Comparison of ENCODE assay signal across 9 cellular contexts in the genomic region with DNA sequence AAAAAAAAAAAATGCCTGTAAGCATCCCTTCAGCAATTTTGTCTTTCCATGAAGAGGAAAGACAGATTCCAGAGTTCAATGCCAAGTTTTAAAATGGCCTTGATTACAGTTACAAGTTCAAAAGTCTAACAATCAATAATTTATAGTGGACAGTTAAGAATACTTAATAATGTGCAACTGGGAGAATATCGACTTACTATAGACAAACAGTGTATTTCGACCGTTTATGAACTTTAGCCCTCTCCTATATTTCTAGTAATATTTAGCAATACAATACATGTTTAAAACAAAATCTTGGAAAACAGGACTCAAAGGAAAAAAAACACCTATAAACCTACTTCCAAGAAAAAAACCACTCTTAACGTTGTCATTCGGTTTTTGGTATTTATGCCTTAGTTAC. TPM values are rescaled to one million over a fixed set of nuclear protein-coding genes. Genes with fewer than 3 reads are reported as not detected.
DNase-seq lines count a peak whose midpoint lies in the region; ATAC-seq, FAIRE-seq and TF ChIP-seq lines count a peak whose summit lies in the region.
"Had no signal": no experiment of that assay in that cellular context is flagged by ENCODE, and none has a peak within 500 bp of the region (broad histone marks: within the 10 kb centered on the region; RNA-seq: fewer than 3 reads in every experiment).

No MANE protein-coding gene starts in this region.

- H3K4me1 ChIP-seq in Panc1 (ENCODE audit: control insufficient read depth, insufficient read depth, low read length) (peaks cover 26% of the 10 kb centered on the region), esophagus muscularis mucosa (peaks cover 42 to 62% (median 57%) of the 10 kb centered on the region in 4 donors), sigmoid colon (peaks cover 0 to 48% (median 34%) of the 10 kb centered on the region in 4 donors)

- H3K36me3 ChIP-seq in Panc1 (ENCODE audit: control insufficient read depth, insufficient read depth, low read length) (peaks cover 30% of the 10 kb centered on the region), esophagus muscularis mucosa (peaks cover 18 to 38% (median 31%) of the 10 kb centered on the region in 4 donors), sigmoid colon (peaks cover 13 to 35% (median 21%) of the 10 kb centered on the region in 4 donors)

- H3K27ac ChIP-seq in Panc1 (ENCODE audit: low read length) (peak overlapping the region; percentile 93; the same call in 1 of the 2 replicates), esophagus muscularis mucosa (replicated peaks in 1 of 4) (peak overlapping the region in 3 of 4 donors; percentile 92 to 97 (median 94)), sigmoid colon (peak overlapping the region; percentile 90 to 98 (median 94))

- 56% methylated on average over 5 of the region's 5 CpGs for WGBS in esophagus muscularis mucosa
- WGBS in sigmoid colon, 2 donors: 17 to 61% methylated on average over 5 of the region's 5 CpGs

- TSS peak; percentile 81 for BruUV-seq in Panc1 (replicated peaks; lab: Mats Ljungman, UMichigan)

- DNase-seq in GM19239 (ENCODE audit: insufficient read length, low spot score) (no peak), Panc1 (ENCODE audit: low read depth, low spot score) (no peak), esophagus muscularis mucosa (ENCODE audit: extremely low spot score) (no peak), sigmoid colon (no peak), GM12892 (ENCODE audit: insufficient read length) (no peak), middle frontal gyrus (ENCODE audit: extremely low spot score, low spot score) (no peak)
- DNase-seq: SIG-M5 had no signal

- FAIRE-seq in GM19239 (lab: Jason Lieb, UNC): peak; percentile 68
- FAIRE-seq in GM12892 (lab: Jason Lieb, UNC): no peak

- CTCF ChIA-PET in Panc1 (lab: Charles Lee): no interaction called here

- ATAC-seq in Panc1: no peak
- no peak for ATAC-seq in HG02642 (IDR thresholded peaks at IDR 0.05; ENCODE audit: poor library complexity, unreplicated experiment)
- ATAC-seq in GM21717 (IDR thresholded peaks at IDR 0.05; ENCODE audit: unreplicated experiment): no peak

- H3K27me3 ChIP-seq in Panc1 (ENCODE audit: control insufficient read depth, insufficient read depth, low read length): no peaks in the 10 kb centered on the region
- no peaks in the 10 kb centered on the region for H3K27me3 ChIP-seq in esophagus muscularis mucosa
- H3K27me3 ChIP-seq in sigmoid colon: no peaks in the 10 kb centered on the region

- in situ Hi-C loops in Panc1 (cut with HindIII; ENCODE audit: low pct_unique_long_range_greater_than_20kb, low sequenced_read_pairs): no loop called here

- POLR2A ChIA-PET in Panc1 (lab: Charles Lee): no interaction called here

- peak overlapping the region in 1 of 2 experiments; percentile 98; a peak in 2 of 4 replicates for H3K4me3 ChIP-seq in Panc1 (ENCODE audit: low read depth in 2 of 2, low read length in 2 of 2)
- no peak overlapping the region for H3K4me3 ChIP-seq in esophagus muscularis mucosa
- peak overlapping the region in 2 of 4 donors; percentile 80 to 82 for H3K4me3 ChIP-seq in sigmoid colon

- intact Hi-C loops in Panc1 (cut with micrococcal nuclease; ENCODE audit: unreplicated experiment): no loop called here
- intact Hi-C loops in esophagus muscularis mucosa (cut with DNase I): loop anchor here (10.0 kb wide), 1 partner anchor 209 kb away; no protein-coding TSS in a partner anchor
- intact Hi-C loops in sigmoid colon (cut with DNase I): loop anchor here (10.0 kb wide), 1 partner anchor 409 kb away; a partner anchor contains a TSS

- TF ChIP-seq POLR2A in esophagus muscularis mucosa (IDR thresholded peaks at IDR 0.05; ENCODE audit: low read depth) (no peak), sigmoid colon (IDR thresholded peaks at IDR 0.05) (no peak), GM12892 (IDR thresholded peaks at IDR 0.05; ENCODE audit: low read depth, low read length) (no peak)

- H3K9me3 ChIP-seq in Panc1 (ENCODE audit: control insufficient read depth, insufficient read depth, low read depth, low read length): no peaks in the 10 kb centered on the region
- H3K9me3 ChIP-seq in esophagus muscularis mucosa: no peaks in the 10 kb centered on the region
- no peaks in the 10 kb centered on the region for H3K9me3 ChIP-seq in sigmoid colon

- no peak for TF ChIP-seq EP300 in esophagus muscularis mucosa (IDR thresholded peaks at IDR 0.05)
- no peak for TF ChIP-seq EP300 in sigmoid colon (IDR thresholded peaks at IDR 0.05)

- no peak for TF ChIP-seq CTCF in Panc1 (IDR thresholded peaks at IDR 0.05)
- TF ChIP-seq CTCF in esophagus muscularis mucosa (IDR thresholded peaks at IDR 0.05): no peak
- no peak for TF ChIP-seq CTCF in sigmoid colon (IDR thresholded peaks at IDR 0.05)

RNA-seq across cellular contexts. Expression of a gene that starts 1.5 kb away (rescaled TPM):
- 43.5 TPM for total RNA-seq in Panc1 (2021; ENCODE audit: unreplicated experiment)
- polyA plus RNA-seq in Panc1 (2012; ENCODE audit: insufficient read length): 18.7 TPM
- total RNA-seq in esophagus muscularis mucosa: 10 to 100 TPM; 79.4 to 99.3 (median 82.8) TPM
- total RNA-seq in sigmoid colon: 10 to 100 TPM; 82.8 to 94.2 (median 90.1) TPM
- polyA plus RNA-seq in sigmoid colon: 10 to 100 TPM in 1 of 3 donors, 1 to 10 TPM in 2; 8.4 to 19.8 (median 9.9) TPM
- polyA plus RNA-seq in GM12892 (2012; ENCODE audit: missing spikeins): 28.7 TPM

RNA-seq across cellular contexts. Expression of a gene that starts 1.6 kb away (rescaled TPM):
- total RNA-seq in Panc1 (2021; ENCODE audit: unreplicated experiment): 88.9 TPM
- polyA plus RNA-seq in Panc1 (2012; ENCODE audit: insufficient read length): 35.0 TPM
- total RNA-seq in esophagus muscularis mucosa: 10 to 100 TPM; 28.4 to 71.1 (median 29.3) TPM
- 10 to 100 TPM; 22.4 to 42.5 (median 36.2) TPM for total RNA-seq in sigmoid colon
- polyA plus RNA-seq in sigmoid colon: 10 to 100 TPM; 34.2 to 76.6 (median 39.8) TPM
- 191 TPM for polyA plus RNA-seq in GM12892 (2012; ENCODE audit: missing spikeins)

RNA-seq across cellular contexts. Expression of a gene that starts 21.4 kb away (rescaled TPM):
- total RNA-seq in Panc1 (2021; ENCODE audit: unreplicated experiment) (51.3 TPM), esophagus muscularis mucosa (10 to 100 TPM; 31.6 to 40.3 (median 35.7) TPM), sigmoid colon (10 to 100 TPM; 31.5 to 47.4 (median 35.7) TPM)
- polyA plus RNA-seq in Panc1 (2012; ENCODE audit: insufficient read length): 59.3 TPM
- 10 to 100 TPM in 2 of 3 donors, 1 to 10 TPM in 1; 9.2 to 29.4 (median 11.4) TPM for polyA plus RNA-seq in sigmoid colon
- 48.0 TPM for polyA plus RNA-seq in GM12892 (2012; ENCODE audit: missing spikeins)

RNA-seq across cellular contexts. Expression of a gene that starts 21.7 kb away (rescaled TPM):
- total RNA-seq in Panc1 (2021; ENCODE audit: unreplicated experiment) (93.2 TPM), esophagus muscularis mucosa (10 to 100 TPM; 67.3 to 95.3 (median 88.7) TPM), sigmoid colon (100 to 1,000 TPM in 3 of 4 donors, 10 to 100 TPM in 1; 62.0 to 140 (median 109) TPM)
- polyA plus RNA-seq in Panc1 (2012; ENCODE audit: insufficient read length): 116 TPM
- 100 to 1,000 TPM in 2 of 3 donors, 10 to 100 TPM in 1; 96.1 to 191 (median 113) TPM for polyA plus RNA-seq in sigmoid colon
- polyA plus RNA-seq in GM12892 (2012; ENCODE audit: missing spikeins): 176 TPM
